Comparison of ENCODE assay signal across 23 cellular contexts in the genomic region with DNA sequence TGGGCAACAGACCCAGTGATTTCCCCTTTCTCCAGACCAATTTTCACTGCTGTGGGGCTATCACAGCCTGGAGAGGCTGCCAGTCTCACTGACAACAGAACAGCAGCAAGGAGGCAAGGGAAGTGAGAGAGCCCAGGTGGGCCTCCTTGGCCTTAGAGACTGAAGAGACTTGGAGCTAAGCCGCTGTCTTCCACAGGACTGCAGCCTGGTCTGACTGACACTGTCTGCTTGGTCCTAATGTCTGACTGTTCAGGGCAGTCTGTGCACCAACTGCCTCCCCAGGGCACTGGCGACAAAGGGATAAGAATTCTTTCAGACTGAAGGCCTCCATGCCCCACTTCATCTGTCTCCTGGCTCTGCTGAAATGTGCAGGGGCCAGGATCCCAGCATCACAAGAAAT.
"Had no signal": no experiment of that assay in that cellular context is flagged by ENCODE, and none has a peak within 500 bp of the region (broad histone marks: within the 10 kb centered on the region; RNA-seq: fewer than 3 reads in every experiment).

No MANE protein-coding gene starts in this region.

- H3K27ac Mint-ChIP-seq: activated CD4-positive, alpha-beta memory T cell treated with anti-CD3 and anti-CD28 coated beads, Interleukin-2, amount 10 ng/mL, durations not matched to agents 7 days and 5 days; activated CD4-positive, alpha-beta T cell treated with anti-CD3 and anti-CD28 coated beads, Interleukin-2, amount 10 ng/mL, durations not matched to agents 7 days and 5 days; activated naive CD4-positive, alpha-beta T cell treated with anti-CD3 and anti-CD28 coated beads, Interleukin-2, amount 50 U/mL, for 24 hours; activated naive CD8-positive, alpha-beta T cell treated with anti-CD3 and anti-CD28 coated beads, Interleukin-2, amount 50 U/mL, for 24 hours; activated T-helper 17 cell treated with anti-CD3 and anti-CD28 coated beads, Interleukin-2, amount 50 U/mL, for 72 hours; dendritic cell treated with granulocyte-macrophage colony-stimulating factor and Interleukin-4, amounts not matched to agents 40 ng/mL and 50 ng/mL, for 4 days; mesothelial cell of epicardium; T-helper 17 cell; WTC11 had no signal

- H3K27ac ChIP-seq: cardiac muscle cell, esophagus muscularis mucosa, foreskin keratinocyte, heart right ventricle, right lobe of liver, thoracic aorta had no signal

- H3K4me3 Mint-ChIP-seq: activated CD4-positive, alpha-beta memory T cell treated with anti-CD3 and anti-CD28 coated beads, Interleukin-2, amount 10 ng/mL, durations not matched to agents 7 days and 5 days; activated CD4-positive, alpha-beta T cell treated with anti-CD3 and anti-CD28 coated beads, Interleukin-2, amount 10 ng/mL, durations not matched to agents 7 days and 5 days; activated naive CD4-positive, alpha-beta T cell treated with anti-CD3 and anti-CD28 coated beads, Interleukin-2, amount 50 U/mL, for 24 hours; activated naive CD8-positive, alpha-beta T cell treated with anti-CD3 and anti-CD28 coated beads, Interleukin-2, amount 50 U/mL, for 24 hours; activated T-cell treated with anti-CD3 and anti-CD28 coated beads, Interleukin-2, amount 50 U/mL, for 4 hours; activated T-helper 17 cell treated with anti-CD3 and anti-CD28 coated beads, Interleukin-2, amount 50 U/mL, for 72 hours; dendritic cell treated with granulocyte-macrophage colony-stimulating factor and Interleukin-4, amounts not matched to agents 40 ng/mL and 50 ng/mL, for 4 days; mesothelial cell of epicardium; naive thymus-derived CD8-positive, alpha-beta T cell; T-helper 17 cell; WTC11 had no signal

- H3K4me1 Mint-ChIP-seq: activated CD4-positive, alpha-beta memory T cell treated with anti-CD3 and anti-CD28 coated beads, Interleukin-2, amount 10 ng/mL, durations not matched to agents 7 days and 5 days; activated CD4-positive, alpha-beta T cell treated with anti-CD3 and anti-CD28 coated beads, Interleukin-2, amount 10 ng/mL, durations not matched to agents 7 days and 5 days; activated naive CD8-positive, alpha-beta T cell treated with anti-CD3 and anti-CD28 coated beads, Interleukin-2, amount 50 U/mL, for 24 hours; mesothelial cell of epicardium had no signal

- H3K36me3 ChIP-seq: cardiac muscle cell, esophagus muscularis mucosa, heart right ventricle, right lobe of liver, thoracic aorta had no signal

- H3K4me1 ChIP-seq: foreskin keratinocyte, right lobe of liver had no signal

- H3K9me3 Mint-ChIP-seq: activated CD4-positive, alpha-beta memory T cell treated with anti-CD3 and anti-CD28 coated beads, Interleukin-2, amount 10 ng/mL, durations not matched to agents 7 days and 5 days; activated CD4-positive, alpha-beta T cell treated with anti-CD3 and anti-CD28 coated beads, Interleukin-2, amount 10 ng/mL, durations not matched to agents 7 days and 5 days; activated naive CD4-positive, alpha-beta T cell treated with anti-CD3 and anti-CD28 coated beads, Interleukin-2, amount 50 U/mL, for 24 hours; activated naive CD8-positive, alpha-beta T cell treated with anti-CD3 and anti-CD28 coated beads, Interleukin-2, amount 50 U/mL, for 24 hours; activated T-cell treated with anti-CD3 and anti-CD28 coated beads, Interleukin-2, amount 50 U/mL, for 4 hours; activated T-helper 17 cell treated with anti-CD3 and anti-CD28 coated beads, Interleukin-2, amount 50 U/mL, for 72 hours; dendritic cell treated with granulocyte-macrophage colony-stimulating factor and Interleukin-4, amounts not matched to agents 40 ng/mL and 50 ng/mL, for 4 days; mesothelial cell of epicardium; naive thymus-derived CD8-positive, alpha-beta T cell; WTC11 had no signal

- H3K27me3 ChIP-seq: cardiac muscle cell, esophagus muscularis mucosa, foreskin keratinocyte, heart right ventricle, right lobe of liver had no signal

- H3K4me3 ChIP-seq: cardiac muscle cell, esophagus muscularis mucosa, heart right ventricle, right lobe of liver, thoracic aorta had no signal

- H3K36me3 Mint-ChIP-seq: mesothelial cell of epicardium, WTC11 had no signal

- H3K9me3 ChIP-seq: esophagus muscularis mucosa, heart right ventricle, right lobe of liver, thoracic aorta had no signal

- H3K27me3 Mint-ChIP-seq: activated CD4-positive, alpha-beta memory T cell treated with anti-CD3 and anti-CD28 coated beads, Interleukin-2, amount 10 ng/mL, durations not matched to agents 7 days and 5 days; activated CD4-positive, alpha-beta T cell treated with anti-CD3 and anti-CD28 coated beads, Interleukin-2, amount 10 ng/mL, durations not matched to agents 7 days and 5 days; activated naive CD4-positive, alpha-beta T cell treated with anti-CD3 and anti-CD28 coated beads, Interleukin-2, amount 50 U/mL, for 24 hours; activated naive CD8-positive, alpha-beta T cell treated with anti-CD3 and anti-CD28 coated beads, Interleukin-2, amount 50 U/mL, for 24 hours; activated T-helper 17 cell treated with anti-CD3 and anti-CD28 coated beads, Interleukin-2, amount 50 U/mL, for 72 hours; dendritic cell treated with granulocyte-macrophage colony-stimulating factor and Interleukin-4, amounts not matched to agents 40 ng/mL and 50 ng/mL, for 4 days; naive thymus-derived CD8-positive, alpha-beta T cell; T-helper 17 cell had no signal

- DNase-seq: activated CD4-positive, alpha-beta memory T cell treated with anti-CD3 and anti-CD28 coated beads, Interleukin-2, amount 10 ng/mL, durations not matched to agents 7 days and 5 days; activated CD4-positive, alpha-beta T cell treated with anti-CD3 and anti-CD28 coated beads for 1 hour; activated CD4-positive, alpha-beta T cell treated with anti-CD3 and anti-CD28 coated beads, Interleukin-2, amount 10 ng/mL, durations not matched to agents 7 days and 5 days; activated naive CD8-positive, alpha-beta T cell treated with anti-CD3 and anti-CD28 coated beads, Interleukin-2, amount 50 U/mL, for 24 hours; activated T-cell treated with anti-CD3 and anti-CD28 coated beads, Interleukin-2, amount 50 U/mL, for 4 hours; effector CD4-positive, alpha-beta T cell; foreskin keratinocyte; heart right ventricle; naive thymus-derived CD8-positive, alpha-beta T cell; right lobe of liver; stimulated activated CD4-positive, alpha-beta T cell treated with anti-CD3 and anti-CD28 coated beads, Interleukin-12 subunit alpha, Interleukin-12 subunit beta, amount 100 ng/mL, for 4 hours; stimulated activated CD4-positive, alpha-beta T cell treated with anti-CD3 and anti-CD28 coated beads, Interleukin-4, amount 100 ng/mL, for 1 hour; stimulated activated naive CD8-positive, alpha-beta T cell treated with anti-CD3 and anti-CD28 coated beads, Interleukin-15, Interleukin-2, amounts not matched to agents 100 U/mL and 50 U/mL, for 24 hours; T-helper 17 cell; trophoblast cell had no signal
